In the genomic region with DNA sequence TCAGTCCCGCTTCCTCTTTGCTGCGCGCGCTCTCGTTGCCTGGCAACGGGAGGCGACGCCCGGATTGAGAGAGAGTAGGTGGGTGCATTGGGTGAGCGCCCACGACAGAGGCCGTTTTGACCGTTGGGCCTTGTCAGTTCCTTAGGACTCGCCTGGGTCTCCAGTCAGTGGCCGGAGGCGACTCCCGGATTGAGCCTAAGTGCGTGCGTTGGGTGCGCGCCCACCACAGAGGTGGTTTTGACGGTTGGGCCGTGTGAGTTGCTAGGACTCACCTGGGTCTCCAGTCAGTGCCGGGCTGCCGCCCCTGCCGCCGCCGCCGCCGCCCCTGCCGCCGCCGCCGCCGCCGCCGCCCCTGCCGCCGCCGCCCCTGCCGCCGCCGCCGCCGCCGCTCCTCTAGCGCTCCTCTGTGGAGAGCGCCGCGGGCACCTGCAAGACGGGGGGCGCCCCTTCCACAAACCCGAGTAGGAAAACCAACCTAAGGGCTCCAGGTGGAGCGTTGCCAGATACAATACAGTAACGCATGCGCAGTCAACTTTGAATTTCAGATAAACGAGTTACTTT, we compare ENCODE assay signal across 21 cellular contexts. TPM values are rescaled to one million over a fixed set of nuclear protein-coding genes. Genes with fewer than 3 reads are reported as not detected.
DNase-seq lines count a peak whose midpoint lies in the region; ATAC-seq and TF ChIP-seq lines count a peak whose summit lies in the region.
"Had no signal": no experiment of that assay in that cellular context is flagged by ENCODE, and none has a peak within 500 bp of the region (broad histone marks: within the 10 kb centered on the region; RNA-seq: fewer than 3 reads in every experiment).

No MANE protein-coding gene starts in this region.

- H3K79me1 ChIP-seq in trophoblast cell (ENCODE audit: low read length): no peaks in the 10 kb centered on the region

- H3K27ac ChIP-seq in iPS-18a (ENCODE audit: low read length) (no peak overlapping the region), trophoblast cell (ENCODE audit: low read depth, low read length) (no peak overlapping the region)
- H3K27ac ChIP-seq: SJCRH30, spleen had no signal

- H3K4me2 ChIP-seq in trophoblast cell (ENCODE audit: low read length): peak overlapping the region; percentile 91

- H3K9me3 ChIP-seq in iPS-18a (ENCODE audit: control insufficient read depth, low read depth, low read length) (no peaks in the 10 kb centered on the region), trophoblast cell (ENCODE audit: insufficient read depth, low read depth, low read length) (no peaks in the 10 kb centered on the region)
- H3K9me3 ChIP-seq: SJCRH30, spleen had no signal

- peaks cover 11% of the 10 kb centered on the region for H3K9me3 Mint-ChIP-seq in WTC11
- H3K9me3 Mint-ChIP-seq: activated naive CD4-positive, alpha-beta T cell treated with anti-CD3 and anti-CD28 coated beads for 36 hours; effector memory CD8-positive, alpha-beta T cell had no signal

- H2BK12ac ChIP-seq in trophoblast cell (ENCODE audit: low read length): no peak overlapping the region

- H4K8ac ChIP-seq in trophoblast cell (ENCODE audit: low read depth, low read length): peak overlapping the region; percentile 10

- CTCF ChIA-PET in WTC11 (lab: Charles Lee) (no interaction called here), GM10248 (lab: Yijun Ruan, JAX) (no interaction called here)

- no peaks in the 10 kb centered on the region for H3K36me3 ChIP-seq in H7 (replicated peaks; ENCODE audit: control insufficient read depth, insufficient read depth, low read length)
- no peaks in the 10 kb centered on the region for H3K36me3 ChIP-seq in iPS-18a (ENCODE audit: control insufficient read depth, low read depth, low read length)
- H3K36me3 ChIP-seq in trophoblast cell (ENCODE audit: control insufficient read depth in 1 of 2, insufficient read depth in 2 of 2, low read length in 2 of 2): no peaks in the 10 kb centered on the region
- H3K36me3 ChIP-seq: SJCRH30, spleen had no signal

- H3K36me3 Mint-ChIP-seq in WTC11: no peaks in the 10 kb centered on the region

- H3K4me1 ChIP-seq in iPS-18a (ENCODE audit: control insufficient read depth, low read depth, low read length): no peaks in the 10 kb centered on the region
- peaks cover 0 to 3% of the 10 kb centered on the region in 2 experiments for H3K4me1 ChIP-seq in trophoblast cell (ENCODE audit: control insufficient read depth in 1 of 2, insufficient read depth in 2 of 2, low read length in 2 of 2)
- H3K4me1 ChIP-seq: SJCRH30 had no signal

- H3K27me3 ChIP-seq in H7 (ENCODE audit: control insufficient read depth, insufficient read depth, low read length): no peaks in the 10 kb centered on the region; the same call in 1 of the 2 replicates
- no peaks in the 10 kb centered on the region for H3K27me3 ChIP-seq in iPS-18a (ENCODE audit: control insufficient read depth, insufficient read depth, low read length)
- no peaks in the 10 kb centered on the region for H3K27me3 ChIP-seq in trophoblast cell (ENCODE audit: insufficient read depth, low read length)
- H3K27me3 ChIP-seq: SJCRH30 had no signal

- no peak overlapping the region for H2BK120ac ChIP-seq in trophoblast cell (ENCODE audit: insufficient read depth, low read length, poor library complexity)

- no peak overlapping the region for H3K23ac ChIP-seq in trophoblast cell (ENCODE audit: low read length)

- H2BK5ac ChIP-seq in trophoblast cell (ENCODE audit: low read depth, low read length, poor library complexity): no peak overlapping the region

- no peaks in the 10 kb centered on the region for H3K27me3 Mint-ChIP-seq in WTC11 (ENCODE audit: low read depth)

- no CpG with 5 or more reads among the region's 57 CpGs for WGBS in trophoblast cell (ENCODE audit: extremely low coverage, insufficient coverage, insufficient read length)

- TF ChIP-seq CTCF in WTC11 (IDR thresholded peaks at IDR 0.05): no peak
- TF ChIP-seq CTCF in GM10248 (IDR thresholded peaks at IDR 0.05; ENCODE audit: control extremely low read depth, extremely low read depth, low read depth, missing control alignments): no peak

- H2AFZ ChIP-seq in trophoblast cell (ENCODE audit: insufficient read depth, low read length, poor library complexity): peak overlapping the region; percentile 24

- H4K91ac ChIP-seq in trophoblast cell (ENCODE audit: low read depth, low read length): peak overlapping the region; percentile 7

- no peak overlapping the region for H3K9ac ChIP-seq in iPS-18a (ENCODE audit: low read length)
- peak overlapping the region; percentile 14 for H3K9ac ChIP-seq in trophoblast cell (ENCODE audit: low read length)

- H3K18ac ChIP-seq in trophoblast cell (ENCODE audit: low read length): no peak overlapping the region

- no peak overlapping the region for H3K27ac Mint-ChIP-seq in WTC11
- H3K27ac Mint-ChIP-seq: activated naive CD4-positive, alpha-beta T cell treated with anti-CD3 and anti-CD28 coated beads for 36 hours; effector memory CD8-positive, alpha-beta T cell; naive thymus-derived CD4-positive, alpha-beta T cell had no signal

- H3K79me2 ChIP-seq in trophoblast cell (ENCODE audit: control insufficient read depth, insufficient read depth, low read length, poor library complexity): no peaks in the 10 kb centered on the region

- DNase-seq in H7 (peak; percentile 82), WTC11 (ENCODE audit: low spot score) (peak; percentile 28), trophoblast cell (peak in 1 of 2 donors; percentile 70), GM10248 (ENCODE audit: extremely low spot score) (no peak), HuH-7 (ENCODE audit: low spot score) (no peak), NK-92 (lab: John Stamatoyannopoulos, UW; ENCODE audit: unreplicated experiment) (no peak)
- DNase-seq: activated CD4-positive, alpha-beta T cell treated with anti-CD3 and anti-CD28 coated beads, Interleukin-2, amount 50 U/mL, for 48 hours; activated naive CD4-positive, alpha-beta T cell treated with anti-CD3 and anti-CD28 coated beads for 36 hours; COR-L47; effector memory CD8-positive, alpha-beta T cell; naive thymus-derived CD4-positive, alpha-beta T cell; NCI-H526; OCI-M1; SJCRH30; spleen had no signal

- H3K4me3 ChIP-seq in H7 (ENCODE audit: insufficient read depth, low read depth, low read length): peak overlapping the region; percentile 57
- H3K4me3 ChIP-seq in iPS-18a (ENCODE audit: low read length): peak overlapping the region; percentile 47
- peak overlapping the region; percentile 74 for H3K4me3 ChIP-seq in trophoblast cell (ENCODE audit: low read depth, low read length)
- H3K4me3 ChIP-seq: SJCRH30, spleen had no signal

- H4K12ac ChIP-seq in trophoblast cell (ENCODE audit: low read depth, low read length): no peak overlapping the region

- no peak overlapping the region for H2AK5ac ChIP-seq in trophoblast cell (ENCODE audit: low read length)

- POLR2A ChIA-PET in WTC11 (lab: Charles Lee): no interaction called here
- POLR2A ChIA-PET in GM10248 (lab: Yijun Ruan, JAX): no interaction called here

- peak overlapping the region; percentile 49 for H3K4me3 Mint-ChIP-seq in WTC11
- H3K4me3 Mint-ChIP-seq: activated naive CD4-positive, alpha-beta T cell treated with anti-CD3 and anti-CD28 coated beads for 36 hours; effector memory CD8-positive, alpha-beta T cell; naive thymus-derived CD4-positive, alpha-beta T cell had no signal

- H3K14ac ChIP-seq in trophoblast cell (ENCODE audit: low read length): no peak overlapping the region

- no peak overlapping the region for H3K4ac ChIP-seq in trophoblast cell (ENCODE audit: low read depth, low read length)

- peaks cover 4% of the 10 kb centered on the region for H3K4me1 Mint-ChIP-seq in WTC11

- peak; percentile 64 for ATAC-seq in WTC11
- ATAC-seq: effector memory CD8-positive, alpha-beta T cell; naive thymus-derived CD4-positive, alpha-beta T cell had no signal

TF ChIP-seq in WTC11, 78 proteins besides CTCF, POLR2A, EP300 and RAD21 (continues in another document):
- no peak for TF ChIP-seq FOXK1 (CRISPR knock-in tag; IDR thresholded peaks at IDR 0.05)
- no peak for TF ChIP-seq ZNF671 (CRISPR knock-in tag; IDR thresholded peaks at IDR 0.05)
- TF ChIP-seq NR3C1 (CRISPR knock-in tag; conservative IDR thresholded peaks at IDR 0.05; ENCODE audit: low read depth): no peak
- no peak for TF ChIP-seq ATF1 (CRISPR knock-in tag; IDR thresholded peaks at IDR 0.05)
- TF ChIP-seq TEAD4 (CRISPR knock-in tag; IDR thresholded peaks at IDR 0.05): no peak
- TF ChIP-seq JUN (CRISPR knock-in tag; IDR thresholded peaks at IDR 0.05): no peak
- no peak for TF ChIP-seq GRHL2 (CRISPR knock-in tag; IDR thresholded peaks at IDR 0.05; ENCODE audit: insufficient replicate concordance, severe bottlenecking)
- TF ChIP-seq, protein P1, sequence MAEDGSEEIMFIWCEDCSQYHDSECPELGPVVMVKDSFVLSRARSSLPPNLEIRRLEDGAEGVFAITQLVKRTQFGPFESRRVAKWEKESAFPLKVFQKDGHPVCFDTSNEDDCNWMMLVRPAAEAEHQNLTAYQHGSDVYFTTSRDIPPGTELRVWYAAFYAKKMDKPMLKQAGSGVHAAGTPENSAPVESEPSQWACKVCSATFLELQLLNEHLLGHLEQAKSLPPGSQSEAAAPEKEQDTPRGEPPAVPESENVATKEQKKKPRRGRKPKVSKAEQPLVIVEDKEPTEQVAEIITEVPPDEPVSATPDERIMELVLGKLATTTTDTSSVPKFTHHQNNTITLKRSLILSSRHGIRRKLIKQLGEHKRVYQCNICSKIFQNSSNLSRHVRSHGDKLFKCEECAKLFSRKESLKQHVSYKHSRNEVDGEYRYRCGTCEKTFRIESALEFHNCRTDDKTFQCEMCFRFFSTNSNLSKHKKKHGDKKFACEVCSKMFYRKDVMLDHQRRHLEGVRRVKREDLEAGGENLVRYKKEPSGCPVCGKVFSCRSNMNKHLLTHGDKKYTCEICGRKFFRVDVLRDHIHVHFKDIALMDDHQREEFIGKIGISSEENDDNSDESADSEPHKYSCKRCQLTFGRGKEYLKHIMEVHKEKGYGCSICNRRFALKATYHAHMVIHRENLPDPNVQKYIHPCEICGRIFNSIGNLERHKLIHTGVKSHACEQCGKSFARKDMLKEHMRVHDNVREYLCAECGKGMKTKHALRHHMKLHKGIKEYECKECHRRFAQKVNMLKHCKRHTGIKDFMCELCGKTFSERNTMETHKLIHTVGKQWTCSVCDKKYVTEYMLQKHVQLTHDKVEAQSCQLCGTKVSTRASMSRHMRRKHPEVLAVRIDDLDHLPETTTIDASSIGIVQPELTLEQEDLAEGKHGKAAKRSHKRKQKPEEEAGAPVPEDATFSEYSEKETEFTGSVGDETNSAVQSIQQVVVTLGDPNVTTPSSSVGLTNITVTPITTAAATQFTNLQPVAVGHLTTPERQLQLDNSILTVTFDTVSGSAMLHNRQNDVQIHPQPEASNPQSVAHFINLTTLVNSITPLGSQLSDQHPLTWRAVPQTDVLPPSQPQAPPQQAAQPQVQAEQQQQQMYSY (CRISPR knock-in tag; IDR thresholded peaks at IDR 0.05): no peak
- no peak for TF ChIP-seq NFYB (CRISPR knock-in tag; conservative IDR thresholded peaks at IDR 0.05; ENCODE audit: low read depth)
- no peak for TF ChIP-seq ZNF121 (CRISPR knock-in tag; IDR thresholded peaks at IDR 0.05)
- no peak for TF ChIP-seq ZNF396 (CRISPR knock-in tag; IDR thresholded peaks at IDR 0.05; ENCODE audit: borderline replicate concordance)
- TF ChIP-seq NFATC4 (CRISPR knock-in tag; IDR thresholded peaks at IDR 0.05): no peak

RNA-seq across cellular contexts. Expression of a gene that starts 37.2 kb away (rescaled TPM):
- total RNA-seq in H7 (2014; rRNA removed; shearing (Covaris generic)): not detected in 2 replicates
- not detected in 3 replicates for total RNA-seq in WTC11 (2021)
- not detected in 2 replicates for polyA plus RNA-seq in trophoblast cell (2013)
- total RNA-seq: activated naive CD4-positive, alpha-beta T cell treated with anti-CD3 and anti-CD28 coated beads for 36 hours; Daoy; LHCN-M2; lung microvascular endothelial cell; naive thymus-derived CD4-positive, alpha-beta T cell; SJCRH30; spleen; T-helper 1 cell treated with Interleukin-12 subunit alpha and Interleukin-12 subunit beta and Interleukin-4 antibody, amounts not matched to agents 30 ng/mL and 1 ng/mL, for 36 hours had no signal
- polyA plus RNA-seq: keratinocyte; naive thymus-derived CD4-positive, alpha-beta T cell; spleen had no signal

Comparison
In these comparisons a context has a peak if more than half of its experiments do, and no peak if none do; other contexts are left out.
1. DNase-seq: peak in H7 (single experiment) and WTC11 (single experiment); none in GM10248 (single experiment), HuH-7 (single experiment) and NK-92 (single experiment).
2. Peak in every context shown above with its lines, with median percentiles within 50 percentile points of each other: H3K4me3 ChIP-seq.